In the genomic region with DNA sequence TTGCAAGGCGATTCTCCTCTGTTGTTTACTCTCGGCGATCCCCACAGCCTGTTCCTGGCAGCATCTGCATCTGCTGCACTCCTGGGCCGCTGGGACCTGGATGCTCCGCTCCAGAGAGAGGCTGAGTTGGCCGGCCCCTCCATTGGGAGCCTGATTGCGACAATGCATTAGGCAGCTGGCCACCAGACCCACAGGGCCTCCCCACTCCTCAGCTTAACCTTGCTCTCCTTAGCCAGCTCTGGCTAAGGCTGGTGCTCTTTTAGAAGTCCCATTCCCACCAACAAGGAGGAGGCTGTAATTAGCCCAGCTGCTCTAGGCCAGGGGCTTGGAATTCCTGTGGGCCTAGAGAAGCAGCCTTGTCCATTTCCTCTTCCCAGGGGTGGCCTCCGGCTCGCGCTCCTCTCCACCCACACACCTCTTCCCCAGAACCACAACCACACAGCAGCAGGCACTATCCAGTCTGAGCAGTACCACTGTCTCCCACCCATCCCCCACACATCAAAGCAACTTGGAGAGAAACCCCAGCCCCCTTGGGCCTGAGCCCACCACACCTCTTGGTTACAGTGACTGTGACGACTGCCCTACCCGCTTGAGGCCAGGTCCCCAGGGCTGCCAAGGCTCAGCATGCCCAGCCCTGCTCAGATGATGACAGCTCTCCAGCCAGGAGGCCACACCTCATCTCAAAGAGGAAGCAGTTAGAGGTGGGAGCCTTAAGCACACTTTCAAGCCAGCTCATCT, we compare ENCODE assay signal across 8 cellular contexts.
A peak's percentile ranks its signal among the peaks of the same experiment; 100 is the strongest.
DNase-seq lines count a peak whose midpoint lies in the region; ATAC-seq lines count a peak whose summit lies in the region.

No MANE protein-coding gene starts in this region.

- peaks cover 71 to 90% (median 84%) of the 10 kb centered on the region in 3 donors for H3K4me1 Mint-ChIP-seq in CD8-positive, alpha-beta memory T cell
- H3K4me1 Mint-ChIP-seq in activated T-helper 2 cell treated with anti-CD3 and anti-CD28 coated beads, Interferon-gamma antibody, Interleukin-2, Interleukin-4, amounts not matched to agents 10 μg/mL and 5 μg/mL and 100 μg/mL, durations not matched to agents 14 hours and 24 hours and 36 hours (ENCODE audit: low read depth): peaks cover 89% of the 10 kb centered on the region

- ATAC-seq in HG02981 (IDR thresholded peaks at IDR 0.05; ENCODE audit: unreplicated experiment) (peak; percentile 50), HG02588 (IDR thresholded peaks at IDR 0.05; ENCODE audit: unreplicated experiment) (no peak), GM18907 (IDR thresholded peaks at IDR 0.05; ENCODE audit: unreplicated experiment) (no peak)

- peak overlapping the region in 5 of 8 donors; percentile 29 to 75 (median 61) for H3K27ac Mint-ChIP-seq in CD8-positive, alpha-beta memory T cell
- H3K27ac Mint-ChIP-seq in activated T-helper 2 cell treated with anti-CD3 and anti-CD28 coated beads, Interferon-gamma antibody, Interleukin-2, Interleukin-4, amounts not matched to agents 10 μg/mL and 5 μg/mL and 100 μg/mL, durations not matched to agents 14 hours and 24 hours and 36 hours: peak overlapping the region; percentile 69

- no peaks in the 10 kb centered on the region for H3K9me3 Mint-ChIP-seq in CD8-positive, alpha-beta memory T cell
- no peaks in the 10 kb centered on the region for H3K9me3 Mint-ChIP-seq in activated T-helper 2 cell treated with anti-CD3 and anti-CD28 coated beads, Interferon-gamma antibody, Interleukin-2, Interleukin-4, amounts not matched to agents 10 μg/mL and 5 μg/mL and 100 μg/mL, durations not matched to agents 14 hours and 24 hours and 36 hours

- H3K27ac ChIP-seq in CD8-positive, alpha-beta memory T cell (ENCODE audit: low read depth, low read length): no peak overlapping the region

- no peaks in the 10 kb centered on the region for H3K9me3 ChIP-seq in CD8-positive, alpha-beta memory T cell (ENCODE audit: low read length)

- intact Hi-C loops in activated T-helper 2 cell treated with anti-CD3 and anti-CD28 coated beads, Interferon-gamma antibody, Interleukin-2, Interleukin-4, amounts not matched to agents 10 μg/mL and 5 μg/mL and 100 μg/mL, durations not matched to agents 14 hours and 24 hours and 36 hours (cut with micrococcal nuclease): no loop called here

- CTCF ChIA-PET in CD8-positive, alpha-beta memory T cell (lab: Charles Lee): no interaction called here

- POLR2A ChIA-PET in CD8-positive, alpha-beta memory T cell (lab: Charles Lee): no interaction called here

- no peaks in the 10 kb centered on the region for H3K36me3 Mint-ChIP-seq in CD8-positive, alpha-beta memory T cell
- H3K36me3 Mint-ChIP-seq in activated T-helper 2 cell treated with anti-CD3 and anti-CD28 coated beads, Interferon-gamma antibody, Interleukin-2, Interleukin-4, amounts not matched to agents 10 μg/mL and 5 μg/mL and 100 μg/mL, durations not matched to agents 14 hours and 24 hours and 36 hours (ENCODE audit: low read depth): no peaks in the 10 kb centered on the region

- no peaks in the 10 kb centered on the region for H3K27me3 ChIP-seq in CD8-positive, alpha-beta memory T cell (ENCODE audit: insufficient read depth, low read length, poor library complexity, severe bottlenecking)

- peaks cover 0 to 1% of the 10 kb centered on the region in 2 donors for H3K27me3 Mint-ChIP-seq in CD8-positive, alpha-beta memory T cell
- H3K27me3 Mint-ChIP-seq in activated T-helper 2 cell treated with anti-CD3 and anti-CD28 coated beads, Interferon-gamma antibody, Interleukin-2, Interleukin-4, amounts not matched to agents 10 μg/mL and 5 μg/mL and 100 μg/mL, durations not matched to agents 14 hours and 24 hours and 36 hours (ENCODE audit: low read depth): no peaks in the 10 kb centered on the region

- H3K36me3 ChIP-seq in CD8-positive, alpha-beta memory T cell (ENCODE audit: insufficient read depth, low read length): no peaks in the 10 kb centered on the region

- H3K4me1 ChIP-seq in CD8-positive, alpha-beta memory T cell (ENCODE audit: insufficient read depth, low read length): peaks cover 71% of the 10 kb centered on the region

- no peak for DNase-seq in CD8-positive, alpha-beta memory T cell
- DNase-seq in activated T-helper 2 cell treated with anti-CD3 and anti-CD28 coated beads, Interferon-gamma antibody, Interleukin-2, Interleukin-4, amounts not matched to agents 10 μg/mL and 5 μg/mL and 100 μg/mL, durations not matched to agents 14 hours and 24 hours and 36 hours (ENCODE audit: low spot score): no peak
- peak; percentile 96 for DNase-seq in myocyte (ENCODE audit: low read depth)
- DNase-seq in DMS53 treated with DMSO at 0.1 percent for 48 hours (lab: John Stamatoyannopoulos, UW; ENCODE audit: unreplicated experiment): no peak
- DNase-seq in cortex of kidney (lab: John Stamatoyannopoulos, UW): no peak

- no peak overlapping the region for H3K4me3 ChIP-seq in CD8-positive, alpha-beta memory T cell (ENCODE audit: low read length)

- H3K4me3 Mint-ChIP-seq in CD8-positive, alpha-beta memory T cell: peak overlapping the region in 1 of 7 donors; percentile 72
- peak overlapping the region; percentile 9 for H3K4me3 Mint-ChIP-seq in activated T-helper 2 cell treated with anti-CD3 and anti-CD28 coated beads, Interferon-gamma antibody, Interleukin-2, Interleukin-4, amounts not matched to agents 10 μg/mL and 5 μg/mL and 100 μg/mL, durations not matched to agents 14 hours and 24 hours and 36 hours (ENCODE audit: low read depth)
